Comparison of ENCODE assay signal across 11 cellular contexts in genomic region chr14:102020058-102020971, GRCh38. TPM values are rescaled to one million over a fixed set of nuclear protein-coding genes. Genes with fewer than 3 reads are reported as not detected.
DNase-seq lines count a peak whose midpoint lies in the region; FAIRE-seq and TF ChIP-seq lines count a peak whose summit lies in the region.
"Had no signal": no experiment of that assay in that cellular context is flagged by ENCODE, and none has a peak within 500 bp of the region (broad histone marks: within the 10 kb centered on the region; RNA-seq: fewer than 3 reads in every experiment).

No MANE protein-coding gene starts in this region.

- H3K27me3 ChIP-seq in kidney epithelial cell (ENCODE audit: control insufficient read depth, insufficient read depth, low read length): no peaks in the 10 kb centered on the region
- H3K27me3 ChIP-seq: BE2C, heart right ventricle had no signal

- TF ChIP-seq CTCF in kidney epithelial cell (IDR thresholded peaks at IDR 0.05; ENCODE audit: insufficient read depth, low read length, poor library complexity, severe bottlenecking) (no peak), GM10266 (IDR thresholded peaks at IDR 0.05; ENCODE audit: control insufficient read depth, insufficient read depth, low read depth, missing control alignments) (no peak)

- no peak for TF ChIP-seq POLR2A in GM12891 (IDR thresholded peaks at IDR 0.05; ENCODE audit: low read depth, low read length)

- H3K4me3 ChIP-seq in kidney epithelial cell (ENCODE audit: low read depth, low read length): no peak overlapping the region
- H3K4me3 ChIP-seq: heart right ventricle had no signal

- FAIRE-seq in GM12891 (lab: Jason Lieb, UNC): no peak

- H3K36me3 ChIP-seq in kidney epithelial cell (ENCODE audit: control insufficient read depth, insufficient read depth, low read length): peaks cover 12% of the 10 kb centered on the region

- DNase-seq in activated T-cell treated with anti-CD3 and anti-CD28 coated beads for 1 hour (ENCODE audit: low read depth): peak; percentile 6
- no peak for DNase-seq in activated T-cell treated with anti-CD3 and anti-CD28 coated beads for 4 hours
- DNase-seq in activated T-cell treated with anti-CD3 and anti-CD28 coated beads, Interleukin-2, amount 50 U/mL, for 48 hours: peak; percentile 71 to 74
- peak; percentile 79 for DNase-seq in kidney epithelial cell (ENCODE audit: low read depth)
- no peak for DNase-seq in GM10266 (ENCODE audit: extremely low spot score)
- no peak for DNase-seq in GM12891 (ENCODE audit: insufficient read length, low spot score)
- no peak for DNase-seq in hippocampal formation (lab: John Stamatoyannopoulos, UW)
- DNase-seq in NCI-H446 (lab: John Stamatoyannopoulos, UW): no peak
- DNase-seq: BE2C, heart right ventricle, Karpas-422 had no signal

TF ChIP-seq in GM12891, 5 proteins besides CTCF, POLR2A, EP300 and RAD21:
- TF ChIP-seq SPI1 (IDR thresholded peaks at IDR 0.05; ENCODE audit: low read depth, low read length): no peak
- TF ChIP-seq TAF1 (IDR thresholded peaks at IDR 0.05; ENCODE audit: low read depth, low read length): no peak
- TF ChIP-seq POLR2AphosphoS5 (IDR thresholded peaks at IDR 0.05; ENCODE audit: low read depth, low read length): no peak
- TF ChIP-seq PAX5 (IDR thresholded peaks at IDR 0.05; ENCODE audit: insufficient read depth, low read length, severe bottlenecking): no peak
- TF ChIP-seq POU2F2 (IDR thresholded peaks at IDR 0.05; ENCODE audit: low read depth, low read length): no peak

RNA-seq across cellular contexts. Expression of gene DYNC1H1, which starts 55.9 kb away (rescaled TPM):
- total RNA-seq in kidney epithelial cell: 783 and 852 TPM in 2 replicates
- 67.4 TPM for polyA plus RNA-seq in GM12891 (2012; ENCODE audit: low read depth, missing spikeins)

Comparison
In these comparisons a context has a peak if more than half of its experiments do, and no peak if none do; other contexts are left out.
1. DNase-seq: peak in activated T-cell treated with anti-CD3 and anti-CD28 coated beads for 1 hour (single experiment), activated T-cell treated with anti-CD3 and anti-CD28 coated beads, Interleukin-2, amount 50 U/mL, for 48 hours (2 of 2) and kidney epithelial cell (single experiment); none in activated T-cell treated with anti-CD3 and anti-CD28 coated beads for 4 hours (single experiment), GM10266 (single experiment), GM12891 (single experiment), hippocampal formation (0 of 2) and NCI-H446 (0 of 2).